Comparison of ENCODE assay signal across 10 cellular contexts in the genomic region with DNA sequence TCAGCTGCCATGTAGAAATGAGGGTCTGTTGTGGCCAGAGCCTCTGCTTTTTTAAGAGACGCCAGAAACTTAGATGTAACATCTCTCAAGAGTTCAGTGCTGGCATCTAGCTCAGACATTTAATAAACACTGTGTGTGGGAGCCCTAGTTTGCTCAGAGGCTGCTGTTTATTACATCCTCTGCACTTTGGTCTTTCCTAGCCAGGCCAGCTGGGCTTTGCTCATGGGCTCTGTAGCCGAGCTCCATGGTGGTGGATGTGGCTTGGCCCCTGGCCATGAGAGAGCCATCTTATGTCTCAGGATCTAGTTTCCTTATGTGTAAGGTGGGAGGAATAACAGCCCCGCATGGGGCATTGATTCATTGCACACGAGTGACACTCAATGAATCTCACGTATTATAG. TPM values are rescaled to one million over a fixed set of nuclear protein-coding genes. Genes with fewer than 3 reads are reported as not detected.
DNase-seq lines count a peak whose midpoint lies in the region; ATAC-seq, FAIRE-seq and TF ChIP-seq lines count a peak whose summit lies in the region.
"Had no signal": no experiment of that assay in that cellular context is flagged by ENCODE, and none has a peak within 500 bp of the region (broad histone marks: within the 10 kb centered on the region; RNA-seq: fewer than 3 reads in every experiment).

No MANE protein-coding gene starts in this region.

- TF ChIP-seq POLR2A in heart left ventricle (IDR thresholded peaks at IDR 0.05) (no peak), GM12892 (IDR thresholded peaks at IDR 0.05; ENCODE audit: low read depth, low read length) (no peak)

- no peak for FAIRE-seq in GM12892 (lab: Jason Lieb, UNC)

- POLR2A ChIA-PET in RWPE1 (lab: Yijun Ruan, JAX; ENCODE audit: low non-redundant PET): no interaction called here

- intact Hi-C loops in heart left ventricle (cut with DNase I): no loop called here

- H3K27ac ChIP-seq in RWPE1: peak overlapping the region; percentile 54
- peak overlapping the region in 4 of 12 donors; percentile 9 to 62 (median 35) for H3K27ac ChIP-seq in heart left ventricle
- H3K27ac ChIP-seq: coronary artery had no signal

- no peak for TF ChIP-seq CTCF in RWPE1 (conservative IDR thresholded peaks at IDR 0.05; ENCODE audit: low read depth)
- no peak for TF ChIP-seq CTCF in heart left ventricle (IDR thresholded peaks at IDR 0.05)

- ATAC-seq in heart left ventricle (peak in 3 of 4 donors; percentile 56 to 78 (median 58)), GM19035 (IDR thresholded peaks at IDR 0.05; ENCODE audit: unreplicated experiment) (no peak), HG02610 (IDR thresholded peaks at IDR 0.05; ENCODE audit: unreplicated experiment) (no peak)
- ATAC-seq: CD8-positive, alpha-beta T cell had no signal

- CTCF ChIA-PET in RWPE1 (lab: Yijun Ruan, JAX): interaction anchor here (0.6 to 1.0 kb wide), 2 partner anchors 60 to 311 kb away, joined by 3 read pairs; partner anchors contain the start of gene CSNK1A1

- H3K27me3 ChIP-seq in heart left ventricle: no peaks in the 10 kb centered on the region

- DNase-seq in Daoy (ENCODE audit: low read depth) (peak; percentile 83), RWPE1 (ENCODE audit: low spot score) (no peak), heart left ventricle (peak in 2 of 5 donors; percentile 59 to 61), renal cortical epithelial cell (ENCODE audit: low read depth) (peak; percentile 60), NCI-H1417 treated with DMSO at 0.1 percent for 48 hours (lab: John Stamatoyannopoulos, UW) (no peak), GM12892 (ENCODE audit: insufficient read length) (no peak)
- DNase-seq: CD8-positive, alpha-beta T cell had no signal

- H3K9me3 ChIP-seq in heart left ventricle: peaks cover 0 to 4% (median 0%) of the 10 kb centered on the region in 12 donors

- peaks cover 0 to 27% (median 8%) of the 10 kb centered on the region in 12 donors for H3K4me1 ChIP-seq in heart left ventricle

- no peak overlapping the region for H3K4me3 ChIP-seq in heart left ventricle
- H3K4me3 ChIP-seq: coronary artery had no signal

- H3K36me3 ChIP-seq in heart left ventricle: peaks cover 0 to 77% (median 29%) of the 10 kb centered on the region in 9 donors

- WGBS in heart left ventricle, 4 donors: 67 to 83% (median 74%) methylated on average over 5 of the region's 5 CpGs

RNA-seq across cellular contexts. Expression of gene ARHGEF37, which starts 30.0 kb away (rescaled TPM):
- total RNA-seq in Daoy (2014; rRNA removed; shearing (Covaris generic)): 0.69 and 0.80 TPM in 2 replicates
- total RNA-seq in heart left ventricle (10 to 100 TPM; 16.0 to 28.5 (median 18.2) TPM), renal cortical epithelial cell (10.2 and 10.8 TPM in 2 replicates)
- polyA plus RNA-seq in heart left ventricle: 1 to 10 TPM; 8.1 to 9.3 TPM
- 0.61 TPM for polyA plus RNA-seq in GM12892 (2012; ENCODE audit: missing spikeins)
- total RNA-seq: CD8-positive, alpha-beta T cell had no signal

Comparison
In these comparisons a context has a peak if more than half of its experiments do, and no peak if none do; other contexts are left out.
1. DNase-seq: peak in Daoy (single experiment) and renal cortical epithelial cell (single experiment); none in RWPE1 (single experiment), NCI-H1417 treated with DMSO at 0.1 percent for 48 hours (single experiment) and GM12892 (single experiment).
2. ATAC-seq: peak in heart left ventricle (3 of 4); none in GM19035 (single experiment) and HG02610 (single experiment).